Comparison of ENCODE assay signal across 19 cellular contexts in the genomic region with DNA sequence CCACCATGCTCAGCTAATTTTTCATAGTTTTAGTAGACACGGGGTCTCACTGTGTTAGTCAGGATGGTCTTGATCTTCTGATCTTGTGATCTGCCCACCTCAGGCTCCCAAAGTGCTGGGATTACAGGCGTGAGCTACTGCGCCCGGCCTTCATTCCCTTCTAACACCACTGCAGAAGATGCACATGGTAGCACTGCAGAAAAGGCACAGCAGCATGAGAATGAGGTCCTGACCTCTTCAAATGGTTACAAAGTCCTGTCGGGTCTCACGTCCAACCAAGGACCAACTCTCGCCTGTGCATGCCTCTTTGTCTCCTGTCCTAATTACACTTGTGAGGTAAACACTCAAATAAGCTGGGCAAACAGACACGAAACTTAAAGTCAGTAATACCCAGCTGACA.
A peak's percentile ranks its signal among the peaks of the same experiment; 100 is the strongest.
DNase-seq lines count a peak whose midpoint lies in the region; ATAC-seq and TF ChIP-seq lines count a peak whose summit lies in the region.
"Had no signal": no experiment of that assay in that cellular context is flagged by ENCODE, and none has a peak within 500 bp of the region (broad histone marks: within the 10 kb centered on the region; RNA-seq: fewer than 3 reads in every experiment).

No MANE protein-coding gene starts in this region.

- H3K36me3 Mint-ChIP-seq in natural killer cell treated with Interleukin-12 subunit alpha and Interleukin-12 subunit beta and Interleukin-15 and Interleukin-18, amount 100 ng/mL, for 72 hours = no peaks in the 10 kb centered on the region
- H3K36me3 Mint-ChIP-seq: CD14-positive monocyte; CD4-positive, alpha-beta memory T cell; IgD-negative memory B cell had no signal

- no peak overlapping the region for H3K27ac Mint-ChIP-seq in natural killer cell treated with Interleukin-12 subunit alpha and Interleukin-12 subunit beta and Interleukin-15 and Interleukin-18, amount 100 ng/mL, for 72 hours
- H3K27ac Mint-ChIP-seq: CD4-positive, alpha-beta memory T cell; HFFc6 had no signal

- no peaks in the 10 kb centered on the region for H3K9me3 Mint-ChIP-seq in natural killer cell treated with Interleukin-12 subunit alpha and Interleukin-12 subunit beta and Interleukin-15 and Interleukin-18, amount 100 ng/mL, for 72 hours
- H3K9me3 Mint-ChIP-seq: HFFc6, IgD-negative memory B cell had no signal

- peaks cover 39 to 42% of the 10 kb centered on the region in 2 donors for H3K4me1 Mint-ChIP-seq in natural killer cell treated with Interleukin-12 subunit alpha and Interleukin-12 subunit beta and Interleukin-15 and Interleukin-18, amount 100 ng/mL, for 72 hours (ENCODE audit: low read depth in 2 of 2)

- peak; percentile 26 for DNase-seq in right atrium auricular region (ENCODE audit: low spot score)
- DNase-seq in left ventricle myocardium superior = no peak
- no peak for DNase-seq in left lobe of liver (ENCODE audit: low spot score)
- peak; percentile 56 for DNase-seq in natural killer cell treated with Interleukin-12 subunit alpha and Interleukin-12 subunit beta and Interleukin-15 and Interleukin-18, amount 100 ng/mL, for 72 hours (ENCODE audit: low spot score)
- DNase-seq in G401 (ENCODE audit: low spot score) = no peak
- no peak for DNase-seq in effector CD4-positive, alpha-beta T cell
- DNase-seq: 8988T; CD4-positive, alpha-beta memory T cell; DMS153; DND-41; EL; GOT3; H7; HFFc6 had no signal

- TF ChIP-seq CTCF in right atrium auricular region (IDR thresholded peaks at IDR 0.05) = no peak

- no peaks in the 10 kb centered on the region for H3K27me3 Mint-ChIP-seq in natural killer cell treated with Interleukin-12 subunit alpha and Interleukin-12 subunit beta and Interleukin-15 and Interleukin-18, amount 100 ng/mL, for 72 hours

- H3K9me3 ChIP-seq in right atrium auricular region = no peaks in the 10 kb centered on the region
- H3K9me3 ChIP-seq: BLaER1 had no signal

- H3K4me3 Mint-ChIP-seq in natural killer cell treated with Interleukin-12 subunit alpha and Interleukin-12 subunit beta and Interleukin-15 and Interleukin-18, amount 100 ng/mL, for 72 hours = no peak overlapping the region
- H3K4me3 Mint-ChIP-seq: CD14-positive monocyte; CD4-positive, alpha-beta memory T cell; HFFc6 had no signal

- H3K27me3 ChIP-seq in right atrium auricular region = no peaks in the 10 kb centered on the region
- H3K27me3 ChIP-seq: BLaER1 had no signal

- intact Hi-C loops in left ventricle myocardium superior (cut with micrococcal nuclease) = no loop called here

- no peaks in the 10 kb centered on the region for H3K36me3 ChIP-seq in right atrium auricular region
- H3K36me3 ChIP-seq: BLaER1 had no signal

- in situ Hi-C loops in G401 (cut with HindIII; ENCODE audit: low sequenced_read_pairs) = no loop called here

- no peak overlapping the region for H3K27ac ChIP-seq in right atrium auricular region
- H3K27ac ChIP-seq: BLaER1 had no signal

- no peaks in the 10 kb centered on the region for H3K4me1 ChIP-seq in right atrium auricular region

- H3K4me3 ChIP-seq in right atrium auricular region = no peak overlapping the region
- H3K4me3 ChIP-seq: BLaER1 had no signal

- ATAC-seq in left ventricle myocardium superior (no peak), left lobe of liver (peak; percentile 3), GM21529 (IDR thresholded peaks at IDR 0.05; ENCODE audit: unreplicated experiment) (no peak)
- ATAC-seq in natural killer cell treated with Interleukin-12 subunit alpha and Interleukin-12 subunit beta and Interleukin-15 and Interleukin-18, amount 100 ng/mL, for 72 hours = no peak
- ATAC-seq: HCT116 had no signal

Comparison
In these comparisons a context has a peak if more than half of its experiments do, and no peak if none do; other contexts are left out.
1. DNase-seq: peak in right atrium auricular region (single experiment) and natural killer cell treated with Interleukin-12 subunit alpha and Interleukin-12 subunit beta and Interleukin-15 and Interleukin-18, amount 100 ng/mL, for 72 hours (single experiment); none in left ventricle myocardium superior (single experiment), left lobe of liver (single experiment), G401 (single experiment) and effector CD4-positive, alpha-beta T cell (single experiment).